ENCODE assay signal across 21 cellular contexts in the genomic region with DNA sequence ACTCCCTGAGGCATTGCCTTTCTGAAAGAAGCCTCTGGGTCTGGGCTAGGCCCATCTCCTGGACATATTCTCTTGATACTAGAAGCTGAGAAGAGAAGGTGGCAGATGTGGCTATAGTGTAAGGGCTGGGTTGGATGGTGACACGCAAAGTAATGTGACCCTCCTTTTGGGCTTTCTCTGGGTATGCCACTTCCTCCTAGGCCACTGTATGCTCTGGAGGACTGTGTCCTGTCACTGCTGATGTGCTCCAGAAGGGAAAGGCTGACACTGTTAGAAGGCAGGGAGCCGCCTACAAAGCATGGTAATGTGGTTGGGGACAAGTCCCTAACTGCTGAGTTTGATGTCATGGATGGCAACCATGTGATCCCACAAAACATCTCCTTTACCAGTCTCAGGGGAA.
"Had no signal": no experiment of that assay in that cellular context is flagged by ENCODE, and none has a peak within 500 bp of the region (broad histone marks: within the 10 kb centered on the region; RNA-seq: fewer than 3 reads in every experiment).

No MANE protein-coding gene starts in this region.

- H3K4me3 ChIP-seq: adrenal gland, coronary artery, heart left ventricle, tibial nerve, uterus had no signal

- H3K4me1 ChIP-seq: uterus had no signal

- H3K27ac Mint-ChIP-seq: activated naive CD8-positive, alpha-beta T cell; activated T-helper 2 cell treated with anti-CD3 and anti-CD28 coated beads, Interferon-gamma antibody, Interleukin-2, Interleukin-4, amounts not matched to agents 10 μg/mL and 5 μg/mL and 100 μg/mL, durations not matched to agents 14 hours and 24 hours and 36 hours; naive thymus-derived CD4-positive, alpha-beta T cell had no signal

- H3K27me3 Mint-ChIP-seq: activated naive CD8-positive, alpha-beta T cell had no signal

- H3K9me3 Mint-ChIP-seq: activated T-helper 2 cell treated with anti-CD3 and anti-CD28 coated beads, Interferon-gamma antibody, Interleukin-2, Interleukin-4, amounts not matched to agents 10 μg/mL and 5 μg/mL and 100 μg/mL, durations not matched to agents 14 hours and 24 hours and 36 hours; naive thymus-derived CD4-positive, alpha-beta T cell; neural crest cell had no signal

- H3K9me3 ChIP-seq: adrenal gland, heart left ventricle, tibial nerve, uterus had no signal

- H3K4me3 Mint-ChIP-seq: activated naive CD8-positive, alpha-beta T cell; naive thymus-derived CD4-positive, alpha-beta T cell; neural crest cell had no signal

- H3K4me1 Mint-ChIP-seq: naive thymus-derived CD4-positive, alpha-beta T cell had no signal

- H3K27me3 ChIP-seq: adrenal gland, heart left ventricle, tibial nerve, uterus had no signal

- H3K27ac ChIP-seq: coronary artery, heart left ventricle, tibial nerve, uterus had no signal

- H3K36me3 ChIP-seq: uterus had no signal

- H3K36me3 Mint-ChIP-seq: naive thymus-derived CD4-positive, alpha-beta T cell had no signal

- DNase-seq: activated naive CD4-positive, alpha-beta T cell; activated T-cell treated with anti-CD3 and anti-CD28 coated beads, Interleukin-2, amount 50 U/mL, for 1 hour; adrenal gland; cerebellar nuclear complex; heart left ventricle; islet precursor cell; left colon; mesenchymal stem cell; naive thymus-derived CD4-positive, alpha-beta T cell; occipital lobe; posterior cingulate gyrus; stimulated activated CD4-positive, alpha-beta T cell treated with anti-CD3 and anti-CD28 coated beads, Interleukin-2, amount 100 ng/mL, for 48 hours; stimulated activated CD8-positive, alpha-beta memory T cell treated with anti-CD3 and anti-CD28 coated beads, Interleukin-4, amount 100 ng/mL, for 48 hours; stimulated activated naive CD4-positive, alpha-beta T cell; T-helper 9 cell; uterus had no signal
